In the genomic region with DNA sequence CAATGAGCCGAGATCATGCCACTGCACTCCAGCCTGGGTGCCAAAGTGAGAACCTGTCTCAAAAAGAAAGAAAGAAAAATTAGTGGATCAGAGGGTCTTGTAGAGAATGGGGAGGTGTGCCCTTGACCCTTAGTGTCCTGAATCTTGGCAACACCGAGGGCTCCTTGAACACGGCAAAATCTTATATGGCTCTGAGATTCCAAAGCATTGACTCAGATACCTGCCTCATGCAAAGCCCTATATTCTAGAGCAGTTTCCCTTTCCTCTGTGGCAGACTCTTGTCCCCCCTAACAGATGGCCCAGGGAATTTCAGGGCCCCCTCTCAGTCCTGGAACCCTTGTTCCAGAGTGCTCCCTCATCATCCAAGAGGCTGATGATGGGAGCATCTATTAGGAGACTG, we compare ENCODE assay signal across 2 cellular contexts.
TF ChIP-seq lines count a peak whose summit lies in the region.

No MANE protein-coding gene starts in this region.

TF ChIP-seq in A549, 52 proteins besides CTCF, POLR2A, EP300 and RAD21:
- no peak for TF ChIP-seq EHF (CRISPR knock-in tag; IDR thresholded peaks at IDR 0.05)
- no peak for TF ChIP-seq FOXS1 (CRISPR knock-in tag; IDR thresholded peaks at IDR 0.05)
- no peak for TF ChIP-seq REST (IDR thresholded peaks at IDR 0.05)
- TF ChIP-seq JUNB (IDR thresholded peaks at IDR 0.05) = no peak
- no peak for TF ChIP-seq CHD2 (IDR thresholded peaks at IDR 0.05; ENCODE audit: low read length, partially characterized antibody)
- TF ChIP-seq SMC3 (IDR thresholded peaks at IDR 0.05) = no peak
- TF ChIP-seq GATA3 (IDR thresholded peaks at IDR 0.05; ENCODE audit: borderline replicate concordance) = no peak
- no peak for TF ChIP-seq USF2 (IDR thresholded peaks at IDR 0.05)
- no peak for TF ChIP-seq PHF8 (IDR thresholded peaks at IDR 0.05; ENCODE audit: borderline replicate concordance, low read depth)
- no peak for TF ChIP-seq MAX (IDR thresholded peaks at IDR 0.05)
- no peak for TF ChIP-seq ZSCAN20 (CRISPR knock-in tag; IDR thresholded peaks at IDR 0.05)
- TF ChIP-seq RARB (CRISPR knock-in tag; IDR thresholded peaks at IDR 0.05) = no peak
- no peak for TF ChIP-seq MAFK (IDR thresholded peaks at IDR 0.05; ENCODE audit: partially characterized antibody)
- no peak for TF ChIP-seq HOXB5 (CRISPR knock-in tag; IDR thresholded peaks at IDR 0.05)

TF ChIP-seq in endothelial cell of umbilical vein, 7 proteins besides CTCF, POLR2A, EP300 and RAD21:
- TF ChIP-seq GATA2 (IDR thresholded peaks at IDR 0.05; ENCODE audit: insufficient read depth, insufficient read length, low read depth, low read length) (no peak), EZH2 (IDR thresholded peaks at IDR 0.05; ENCODE audit: borderline replicate concordance, low read depth, low read length, severe bottlenecking) (no peak), MAX (IDR thresholded peaks at IDR 0.05; ENCODE audit: insufficient read depth, insufficient read length) (no peak), POLR2AphosphoS5 (IDR thresholded peaks at IDR 0.05; ENCODE audit: insufficient read depth, low read depth, low read length) (no peak), MYC (IDR thresholded peaks at IDR 0.05; ENCODE audit: low read depth, low read length) (no peak), FOS (IDR thresholded peaks at IDR 0.05; ENCODE audit: borderline replicate concordance, insufficient read depth, low read length) (no peak)
